Comparison of ENCODE assay signal across 11 cellular contexts in the genomic region with DNA sequence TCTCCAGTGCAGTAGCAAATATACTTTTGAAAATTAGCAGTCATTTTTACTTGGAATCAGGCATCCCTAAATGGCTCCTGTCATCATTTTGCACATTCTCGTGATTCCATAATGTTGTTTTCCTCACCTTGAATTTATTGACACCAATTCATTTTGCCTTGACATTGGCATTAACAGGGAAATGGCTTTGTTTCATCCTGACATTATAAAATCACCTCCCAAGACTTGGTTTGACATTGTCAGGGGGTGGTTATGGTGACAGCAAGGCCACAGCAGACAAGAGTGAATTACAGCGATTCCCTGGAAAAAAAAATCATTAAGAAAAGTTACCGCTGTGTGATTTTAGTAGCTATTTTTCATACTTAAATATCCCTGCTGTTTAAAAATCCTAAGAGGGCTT.
"Had no signal": no experiment of that assay in that cellular context is flagged by ENCODE, and none has a peak within 500 bp of the region (broad histone marks: within the 10 kb centered on the region; RNA-seq: fewer than 3 reads in every experiment).

No MANE protein-coding gene starts in this region.

- H3K4me3 ChIP-seq: adrenal gland, ascending aorta, body of pancreas, breast epithelium, cardiac muscle cell had no signal

- H3K9me3 ChIP-seq: adrenal gland, ascending aorta, body of pancreas, breast epithelium had no signal

- ATAC-seq: activated naive CD4-positive, alpha-beta T cell treated with anti-CD3 and anti-CD28 coated beads, Interleukin-2, amount 50 U/mL, for 72 hours; activated naive CD8-positive, alpha-beta T cell treated with anti-CD3 and anti-CD28 coated beads, Interleukin-2, amount 50 U/mL, for 24 hours; activated T-cell treated with anti-CD3 and anti-CD28 coated beads, Interleukin-2, amount 50 U/mL, for 4 hours; activated T-cell treated with anti-CD3 and anti-CD28 coated beads, Interleukin-2, amount 50 U/mL, for 72 hours; activated T-helper 17 cell treated with anti-CD3 and anti-CD28 coated beads, Interleukin-2, amount 50 U/mL, for 72 hours; body of pancreas had no signal

- H3K27ac ChIP-seq: adrenal gland, ascending aorta, body of pancreas, brain microvascular endothelial cell, breast epithelium, cardiac muscle cell had no signal

- H3K27me3 ChIP-seq: adrenal gland, ascending aorta, body of pancreas, brain microvascular endothelial cell, breast epithelium had no signal

- H3K36me3 ChIP-seq: adrenal gland, ascending aorta, brain microvascular endothelial cell, breast epithelium, cardiac muscle cell had no signal
